24 cellular contexts compared by ENCODE assay signal in the genomic region with DNA sequence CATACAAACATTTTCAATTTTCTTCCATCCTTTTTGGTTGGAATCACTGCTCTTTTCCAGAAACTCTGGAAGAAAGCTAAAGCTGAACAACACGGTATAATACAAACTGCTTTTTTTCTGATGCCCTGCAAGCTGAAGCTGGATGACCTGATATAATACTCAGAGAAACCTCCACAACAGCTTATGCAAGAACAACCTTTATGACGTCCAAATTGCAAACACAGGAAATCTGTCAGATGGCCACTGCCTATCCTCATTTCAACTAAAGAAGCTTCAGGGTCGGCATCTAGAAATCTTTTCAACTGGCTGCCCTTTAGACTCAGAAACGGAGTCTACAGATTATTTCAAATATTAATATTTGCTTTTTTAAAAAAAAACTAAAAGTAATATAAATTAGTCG.
"Had no signal": no experiment of that assay in that cellular context is flagged by ENCODE, and none has a peak within 500 bp of the region (broad histone marks: within the 10 kb centered on the region; RNA-seq: fewer than 3 reads in every experiment).

No MANE protein-coding gene starts in this region.

- H3K4me1 ChIP-seq: colonic mucosa, esophagus squamous epithelium, gastrocnemius medialis, heart right ventricle, left ventricle myocardium inferior, lower lobe of right lung had no signal

- H3K36me3 ChIP-seq: colonic mucosa, esophagus squamous epithelium, gastrocnemius medialis, heart right ventricle, left ventricle myocardium inferior, lower lobe of right lung had no signal

- FAIRE-seq: endometrium, keratinocyte had no signal

- H3K27ac ChIP-seq: colonic mucosa, epithelial cell of prostate, esophagus squamous epithelium, gastrocnemius medialis, heart right ventricle, left ventricle myocardium inferior, lower lobe of right lung had no signal

- ATAC-seq: effector memory CD8-positive, alpha-beta T cell; esophagus mucosa; gastrocnemius medialis; heart right ventricle; left cardiac atrium; lower lobe of right lung; mucosa of descending colon had no signal

- H3K27me3 ChIP-seq: colonic mucosa, esophagus squamous epithelium, gastrocnemius medialis, heart right ventricle had no signal

- H3K4me3 ChIP-seq: colonic mucosa, esophagus squamous epithelium, gastrocnemius medialis, heart right ventricle, left ventricle myocardium inferior, lower lobe of right lung, mucosa of descending colon had no signal

- DNase-seq: colonic mucosa; cortex of kidney; effector CD8-positive, alpha-beta T cell; effector memory CD8-positive, alpha-beta T cell; endodermal cell; erythroblast; esophagus squamous epithelium; foreskin fibroblast; foreskin melanocyte; gastrocnemius medialis; glutamatergic neuron; head of caudate nucleus; heart right ventricle; hippocampal formation; left cardiac atrium; left ventricle myocardium inferior; lower lobe of right lung; mesenchymal stem cell; mucosa of descending colon; naive B cell had no signal

- H3K9me3 ChIP-seq: colonic mucosa, esophagus squamous epithelium, gastrocnemius medialis, left ventricle myocardium inferior, lower lobe of right lung had no signal
